In the genomic region with DNA sequence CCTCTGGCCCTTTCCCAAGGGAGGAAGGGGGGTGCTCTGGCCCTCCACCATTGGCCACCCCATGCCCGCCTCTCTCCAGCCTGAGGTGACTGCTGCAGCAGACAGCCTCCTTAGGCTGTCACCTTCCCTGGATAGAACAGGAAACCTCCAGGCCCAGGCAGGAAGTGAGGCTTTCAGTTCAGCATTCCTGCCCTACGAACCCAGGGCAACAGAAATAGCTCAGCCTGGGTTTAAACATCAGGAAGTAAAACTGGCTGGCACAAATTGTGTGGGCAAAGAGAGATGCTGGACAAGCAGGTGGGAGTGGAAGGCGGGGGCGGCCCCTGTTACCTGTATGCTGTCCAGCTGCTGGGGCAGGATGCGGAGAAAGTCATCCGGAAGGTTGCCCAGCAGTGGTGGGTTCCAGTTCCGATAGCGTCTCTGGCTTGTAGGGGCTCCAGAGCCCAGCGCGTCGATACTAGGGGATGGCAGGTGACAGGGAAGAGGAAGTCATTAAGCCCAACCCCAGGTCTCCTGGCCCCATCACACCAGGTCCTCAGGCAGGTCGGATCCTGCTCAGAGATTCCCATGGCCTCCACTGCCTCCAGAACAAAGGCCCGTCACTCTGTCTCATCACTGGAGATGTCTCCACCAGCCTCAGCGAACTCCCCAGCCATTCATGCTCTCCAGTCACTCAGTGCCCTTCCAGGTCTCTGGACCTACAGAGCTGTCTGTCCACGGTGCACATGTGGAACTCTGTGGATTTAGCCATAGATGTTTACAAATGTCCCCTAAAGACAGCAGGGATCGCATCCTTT, we compare ENCODE assay signal across 15 cellular contexts. TPM values are rescaled to one million over a fixed set of nuclear protein-coding genes. Genes with fewer than 3 reads are reported as not detected.
DNase-seq lines count a peak whose midpoint lies in the region; ATAC-seq and TF ChIP-seq lines count a peak whose summit lies in the region.
"Had no signal": no experiment of that assay in that cellular context is flagged by ENCODE, and none has a peak within 500 bp of the region (broad histone marks: within the 10 kb centered on the region; RNA-seq: fewer than 3 reads in every experiment).

No MANE protein-coding gene starts in this region.

- no peaks in the 10 kb centered on the region for H3K9me3 ChIP-seq in SK-N-MC (ENCODE audit: low read depth, low read length)
- no peaks in the 10 kb centered on the region for H3K9me3 ChIP-seq in sigmoid colon
- no peaks in the 10 kb centered on the region for H3K9me3 ChIP-seq in CD4-positive, alpha-beta T cell (ENCODE audit: control insufficient read depth, low read length)
- H3K9me3 ChIP-seq in effector memory CD4-positive, alpha-beta T cell (ENCODE audit: control insufficient read depth, low read length), result no peaks in the 10 kb centered on the region
- H3K9me3 ChIP-seq: Caco-2 had no signal

- peaks cover 28% of the 10 kb centered on the region for H3K27me3 Mint-ChIP-seq in CD4-positive, alpha-beta T cell

- peaks cover 0 to 95% (median 86%) of the 10 kb centered on the region in 4 donors for H3K4me1 ChIP-seq in sigmoid colon
- peaks cover 8% of the 10 kb centered on the region for H3K4me1 ChIP-seq in effector memory CD4-positive, alpha-beta T cell (ENCODE audit: control insufficient read depth, insufficient read depth, low read length, poor library complexity, severe bottlenecking)

- 79 to 93% methylated on average over 16 of the region's 16 CpGs for WGBS in sigmoid colon, 2 donors

- peak; percentile 20 for DNase-seq in GDM1 (lab: John Stamatoyannopoulos, UW)
- DNase-seq in SK-N-MC (ENCODE audit: low read depth, low spot score), result no peak
- DNase-seq in left ventricle myocardium superior, result peak; percentile 17
- no peak for DNase-seq in sigmoid colon
- no peak for DNase-seq in CD4-positive, alpha-beta T cell
- DNase-seq in A172 (ENCODE audit: low spot score), result no peak
- DNase-seq in effector memory CD4-positive, alpha-beta T cell, result no peak
- DNase-seq: activated effector memory CD4-positive, alpha-beta T cell treated with Interleukin-2 at 50 U/mL for 16 hours; Caco-2; cortex of kidney; NCI-H1694 treated with DMSO at 0.1 percent for 48 hours; OCI-M1 had no signal

- no peak overlapping the region for H3K4me3 Mint-ChIP-seq in CD4-positive, alpha-beta T cell

- TF ChIP-seq CTCF in sigmoid colon (IDR thresholded peaks at IDR 0.05), result no peak
- no peak for TF ChIP-seq CTCF in CD4-positive, alpha-beta T cell (IDR thresholded peaks at IDR 0.05)

- TF ChIP-seq EP300 in sigmoid colon (IDR thresholded peaks at IDR 0.05), result no peak

- peaks cover 13% of the 10 kb centered on the region; the same call in 1 of the 2 replicates for H3K36me3 ChIP-seq in SK-N-MC (ENCODE audit: insufficient read depth, low read length)
- H3K36me3 ChIP-seq in sigmoid colon, result peaks cover 4 to 51% (median 20%) of the 10 kb centered on the region in 4 donors
- H3K36me3 ChIP-seq in effector memory CD4-positive, alpha-beta T cell (ENCODE audit: control insufficient read depth, insufficient read depth, low read length), result no peaks in the 10 kb centered on the region

- peak overlapping the region; percentile 72 for H3K9ac ChIP-seq in SK-N-MC (ENCODE audit: insufficient read length)
- H3K9ac ChIP-seq: parathyroid adenoma had no signal

- no peaks in the 10 kb centered on the region for H3K9me3 Mint-ChIP-seq in CD4-positive, alpha-beta T cell

- H3K4me3 ChIP-seq in SK-N-MC, result no peak overlapping the region; the same call in 1 of the 2 replicates
- no peak overlapping the region for H3K4me3 ChIP-seq in sigmoid colon
- H3K4me3 ChIP-seq in effector memory CD4-positive, alpha-beta T cell (ENCODE audit: insufficient read depth, low read depth, low read length, poor library complexity, severe bottlenecking), result no peak overlapping the region

- H3K36me3 Mint-ChIP-seq in CD4-positive, alpha-beta T cell (ENCODE audit: low read depth), result no peaks in the 10 kb centered on the region

- H3K27ac ChIP-seq in SK-N-MC (peak overlapping the region; percentile 95), sigmoid colon (peak overlapping the region; percentile 87 to 97 (median 94))
- H3K27ac ChIP-seq in CD4-positive, alpha-beta T cell (ENCODE audit: low read depth, low read length), result no peak overlapping the region
- H3K27ac ChIP-seq in effector memory CD4-positive, alpha-beta T cell (ENCODE audit: insufficient read depth, low read length, poor library complexity, severe bottlenecking), result no peak overlapping the region
- H3K27ac ChIP-seq: VCaP had no signal

- ATAC-seq in left ventricle myocardium superior, result no peak
- no peak for ATAC-seq in CD4-positive, alpha-beta T cell (ENCODE audit: poor library complexity)
- ATAC-seq in GM18868 (IDR thresholded peaks at IDR 0.05; ENCODE audit: unreplicated experiment), result no peak

- peaks cover 8% of the 10 kb centered on the region for H3K4me1 Mint-ChIP-seq in CD4-positive, alpha-beta T cell (ENCODE audit: low read depth)

- TF ChIP-seq POLR2A in sigmoid colon (IDR thresholded peaks at IDR 0.05), result no peak

- H3K27ac Mint-ChIP-seq in CD4-positive, alpha-beta T cell, result no peak overlapping the region

- H3K27me3 ChIP-seq in sigmoid colon, result no peaks in the 10 kb centered on the region
- peaks cover 4% of the 10 kb centered on the region for H3K27me3 ChIP-seq in CD4-positive, alpha-beta T cell (ENCODE audit: control insufficient read depth, insufficient read depth, low read length)
- H3K27me3 ChIP-seq in effector memory CD4-positive, alpha-beta T cell (replicated peaks; ENCODE audit: control insufficient read depth, insufficient read depth, low read length, poor library complexity, severe bottlenecking), result peaks cover 4% of the 10 kb centered on the region

- CTCF ChIA-PET in CD4-positive, alpha-beta T cell (lab: Charles Lee), result no interaction called here

- POLR2A ChIA-PET in CD4-positive, alpha-beta T cell (lab: Charles Lee), result no interaction called here

- intact Hi-C loops in left ventricle myocardium superior (cut with micrococcal nuclease), result no loop called here
- intact Hi-C loops in sigmoid colon (cut with DNase I), result no loop called here
- intact Hi-C loops in CD4-positive, alpha-beta T cell (cut with DNase I, micrococcal nuclease), result no loop called here

RNA-seq across cellular contexts. Expression of gene MRPS23, which starts 23.6 kb away (rescaled TPM):
- 86.3 TPM for total RNA-seq in left ventricle myocardium superior
- 10 to 100 TPM in 3 of 4 donors, 1 to 10 TPM in 1; 9.5 to 15.1 (median 13.3) TPM for total RNA-seq in sigmoid colon
- 10 to 100 TPM; 16.6 to 43.9 (median 17.4) TPM for polyA plus RNA-seq in sigmoid colon
- total RNA-seq in CD4-positive, alpha-beta T cell, result 10 to 100 TPM; 14.6 to 14.7 TPM
- 67.2 and 83.7 TPM in 2 replicates for total RNA-seq in A172 (2014; rRNA removed; shearing (Covaris generic))

Comparison
In these comparisons a context has a peak if more than half of its experiments do, and no peak if none do; other contexts are left out.
1. DNase-seq: peak in GDM1 (single experiment) and left ventricle myocardium superior (single experiment); none in SK-N-MC (single experiment), sigmoid colon (single experiment), CD4-positive, alpha-beta T cell (0 of 10), A172 (single experiment) and effector memory CD4-positive, alpha-beta T cell (0 of 3).
2. H3K27ac ChIP-seq: peak in SK-N-MC (single experiment) and sigmoid colon (4 of 4); none in CD4-positive, alpha-beta T cell (single experiment) and effector memory CD4-positive, alpha-beta T cell (single experiment).